Comparison of ENCODE assay signal across 9 cellular contexts in genomic region chr16:55508271-55508921, GRCh38. TPM values are rescaled to one million over a fixed set of nuclear protein-coding genes. Genes with fewer than 3 reads are reported as not detected.
A peak's percentile ranks its signal among the peaks of the same experiment; 100 is the strongest.
DNase-seq lines count a peak whose midpoint lies in the region; ATAC-seq, FAIRE-seq and TF ChIP-seq lines count a peak whose summit lies in the region.
"Had no signal": no experiment of that assay in that cellular context is flagged by ENCODE, and none has a peak within 500 bp of the region (broad histone marks: within the 10 kb centered on the region; RNA-seq: fewer than 3 reads in every experiment).

No MANE protein-coding gene starts in this region.

- H3K36me3 ChIP-seq in bronchial epithelial cell (ENCODE audit: control insufficient read depth, insufficient read depth, low read length) (no peaks in the 10 kb centered on the region), aorta (ENCODE audit: control insufficient read depth in 1 of 2, insufficient read depth in 2 of 2, low read length in 1 of 2) (peaks cover 0 to 4% of the 10 kb centered on the region in 2 donors)
- H3K36me3 ChIP-seq: thyroid gland had no signal

- 63 to 65% methylated on average over 9 of the region's 9 CpGs for WGBS in aorta, 2 donors

- H3K4me1 Mint-ChIP-seq in activated naive CD4-positive, alpha-beta T cell treated with anti-CD3 and anti-CD28 coated beads, Interleukin-2, amount 50 U/mL, for 24 hours, result peaks cover 9% of the 10 kb centered on the region

- H3K4me3 ChIP-seq in bronchial epithelial cell (ENCODE audit: low read depth, low read length) (peak overlapping the region; percentile 87), aorta (ENCODE audit: low read length in 2 of 2) (no peak overlapping the region)

- no peak for TF ChIP-seq CTCF in bronchial epithelial cell (IDR thresholded peaks at IDR 0.05; ENCODE audit: insufficient read depth, low read length, severe bottlenecking)

- no peaks in the 10 kb centered on the region for H3K9me3 ChIP-seq in aorta (ENCODE audit: control insufficient read depth, low read length)
- H3K9me3 ChIP-seq: thyroid gland had no signal

- H3K4me3 Mint-ChIP-seq in activated naive CD4-positive, alpha-beta T cell treated with anti-CD3 and anti-CD28 coated beads, Interleukin-2, amount 50 U/mL, for 24 hours, result peak overlapping the region; percentile 42

- H3K9me3 Mint-ChIP-seq in activated naive CD4-positive, alpha-beta T cell treated with anti-CD3 and anti-CD28 coated beads, Interleukin-2, amount 50 U/mL, for 24 hours, result peaks cover 11% of the 10 kb centered on the region

- no peak overlapping the region for H3K27ac Mint-ChIP-seq in activated naive CD4-positive, alpha-beta T cell treated with anti-CD3 and anti-CD28 coated beads, Interleukin-2, amount 50 U/mL, for 24 hours

- ATAC-seq in aorta (ENCODE audit: low FRiP score), result peak; percentile 13
- no peak for ATAC-seq in GM18519 (IDR thresholded peaks at IDR 0.05; ENCODE audit: low FRiP score, unreplicated experiment)

- H3K27me3 Mint-ChIP-seq in activated naive CD4-positive, alpha-beta T cell treated with anti-CD3 and anti-CD28 coated beads, Interleukin-2, amount 50 U/mL, for 24 hours, result peaks cover 31% of the 10 kb centered on the region

- intact Hi-C loops in aorta (cut with DNase I), result no loop called here

- no peak for FAIRE-seq in bronchial epithelial cell (lab: Jason Lieb, UNC)

- H3K27me3 ChIP-seq in bronchial epithelial cell (ENCODE audit: control insufficient read depth, insufficient read depth, low read length) (no peaks in the 10 kb centered on the region), aorta (ENCODE audit: control insufficient read depth in 1 of 2, insufficient read depth in 2 of 2, low read length in 1 of 2) (no peaks in the 10 kb centered on the region)
- H3K27me3 ChIP-seq: thyroid gland had no signal

- H3K27ac ChIP-seq in aorta (ENCODE audit: low read depth in 1 of 2, low read length in 2 of 2), result no peak overlapping the region

- peaks cover 2% of the 10 kb centered on the region for H3K36me3 Mint-ChIP-seq in activated naive CD4-positive, alpha-beta T cell treated with anti-CD3 and anti-CD28 coated beads, Interleukin-2, amount 50 U/mL, for 24 hours

- no peak for DNase-seq in activated naive CD4-positive, alpha-beta T cell treated with Interleukin-2 at 50 U/mL for 16 hours
- DNase-seq in bronchial epithelial cell (ENCODE audit: low read depth), result no peak
- DNase-seq in midbrain (lab: John Stamatoyannopoulos, UW), result peak; percentile 20
- DNase-seq in aorta, result no peak
- no peak for DNase-seq in stimulated activated naive CD4-positive, alpha-beta T cell (lab: John Stamatoyannopoulos, UW)
- DNase-seq in HK-2 (ENCODE audit: unreplicated experiment), result no peak

- H3K4me1 ChIP-seq in aorta (ENCODE audit: control insufficient read depth in 1 of 2, insufficient read depth in 2 of 2, low read length in 2 of 2), result no peaks in the 10 kb centered on the region

RNA-seq across cellular contexts. Expression of gene LPCAT2, which starts 0.5 kb away (rescaled TPM):
- total RNA-seq in bronchial epithelial cell (11.8 TPM in 2 replicates), aorta (10 to 100 TPM; 17.6 to 36.6 TPM)
- 10 to 100 TPM; 14.8 to 17.2 TPM for polyA plus RNA-seq in aorta

RNA-seq across cellular contexts. Expression of gene MMP2, which starts 29.4 kb away (rescaled TPM):
- 5.8 and 12.4 TPM in 2 replicates for total RNA-seq in bronchial epithelial cell
- total RNA-seq in aorta, result 100 to 1,000 TPM; 261 to 731 TPM
- polyA plus RNA-seq in aorta, result 100 to 1,000 TPM in 1 of 2 donors, 10 to 100 TPM in 1; 33.2 to 129 TPM

RNA-seq across cellular contexts. Expression of gene CAPNS2, which starts 58.1 kb away (rescaled TPM):
- total RNA-seq in bronchial epithelial cell (29.2 and 103 TPM in 2 replicates), aorta (1 to 10 TPM in 1 of 2 donors, under 1 TPM in 1; 0.45 to 2.5 TPM)
- not detected for polyA plus RNA-seq in aorta

Comparison
In these comparisons a context has a peak if more than half of its experiments do, and no peak if none do; other contexts are left out.
1. RNA of gene MMP2, which starts 29.4 kb away (total RNA-seq): 261 to 731 TPM in aorta; 5.8 to 12.4 TPM in bronchial epithelial cell; every median in the first group is over 10 times any median in the second.